1 cellular context compared by ENCODE assay signal in genomic region chr5:154776167-154776566, GRCh38.
A peak's percentile ranks its signal among the peaks of the same experiment; 100 is the strongest.
TF ChIP-seq lines count a peak whose summit lies in the region.

No MANE protein-coding gene starts in this region.

TF ChIP-seq in K562, 482 proteins besides CTCF, POLR2A, EP300 and RAD21 (continued from another document):
- TF ChIP-seq, protein P1, sequence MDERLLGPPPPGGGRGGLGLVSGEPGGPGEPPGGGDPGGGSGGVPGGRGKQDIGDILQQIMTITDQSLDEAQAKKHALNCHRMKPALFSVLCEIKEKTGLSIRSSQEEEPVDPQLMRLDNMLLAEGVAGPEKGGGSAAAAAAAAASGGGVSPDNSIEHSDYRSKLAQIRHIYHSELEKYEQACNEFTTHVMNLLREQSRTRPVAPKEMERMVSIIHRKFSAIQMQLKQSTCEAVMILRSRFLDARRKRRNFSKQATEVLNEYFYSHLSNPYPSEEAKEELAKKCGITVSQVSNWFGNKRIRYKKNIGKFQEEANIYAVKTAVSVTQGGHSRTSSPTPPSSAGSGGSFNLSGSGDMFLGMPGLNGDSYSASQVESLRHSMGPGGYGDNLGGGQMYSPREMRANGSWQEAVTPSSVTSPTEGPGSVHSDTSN (CRISPR knock-in tag; IDR thresholded peaks at IDR 0.05; ENCODE audit: low read depth) = no peak
- TF ChIP-seq, protein P1 (tag; conservative IDR thresholded peaks at IDR 0.05; ENCODE audit: low read depth) = peak; percentile 71
- TF ChIP-seq, protein P2, sequence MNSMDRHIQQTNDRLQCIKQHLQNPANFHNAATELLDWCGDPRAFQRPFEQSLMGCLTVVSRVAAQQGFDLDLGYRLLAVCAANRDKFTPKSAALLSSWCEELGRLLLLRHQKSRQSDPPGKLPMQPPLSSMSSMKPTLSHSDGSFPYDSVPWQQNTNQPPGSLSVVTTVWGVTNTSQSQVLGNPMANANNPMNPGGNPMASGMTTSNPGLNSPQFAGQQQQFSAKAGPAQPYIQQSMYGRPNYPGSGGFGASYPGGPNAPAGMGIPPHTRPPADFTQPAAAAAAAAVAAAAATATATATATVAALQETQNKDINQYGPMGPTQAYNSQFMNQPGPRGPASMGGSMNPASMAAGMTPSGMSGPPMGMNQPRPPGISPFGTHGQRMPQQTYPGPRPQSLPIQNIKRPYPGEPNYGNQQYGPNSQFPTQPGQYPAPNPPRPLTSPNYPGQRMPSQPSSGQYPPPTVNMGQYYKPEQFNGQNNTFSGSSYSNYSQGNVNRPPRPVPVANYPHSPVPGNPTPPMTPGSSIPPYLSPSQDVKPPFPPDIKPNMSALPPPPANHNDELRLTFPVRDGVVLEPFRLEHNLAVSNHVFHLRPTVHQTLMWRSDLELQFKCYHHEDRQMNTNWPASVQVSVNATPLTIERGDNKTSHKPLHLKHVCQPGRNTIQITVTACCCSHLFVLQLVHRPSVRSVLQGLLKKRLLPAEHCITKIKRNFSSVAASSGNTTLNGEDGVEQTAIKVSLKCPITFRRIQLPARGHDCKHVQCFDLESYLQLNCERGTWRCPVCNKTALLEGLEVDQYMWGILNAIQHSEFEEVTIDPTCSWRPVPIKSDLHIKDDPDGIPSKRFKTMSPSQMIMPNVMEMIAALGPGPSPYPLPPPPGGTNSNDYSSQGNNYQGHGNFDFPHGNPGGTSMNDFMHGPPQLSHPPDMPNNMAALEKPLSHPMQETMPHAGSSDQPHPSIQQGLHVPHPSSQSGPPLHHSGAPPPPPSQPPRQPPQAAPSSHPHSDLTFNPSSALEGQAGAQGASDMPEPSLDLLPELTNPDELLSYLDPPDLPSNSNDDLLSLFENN (IDR thresholded peaks at IDR 0.05; ENCODE audit: low read depth in 2 of 2, low read length in 2 of 2) = 0 out of 4 replicates have a peak, but pooled peaks of 1 of the 2 experiments have one; percentile 22
- TF ChIP-seq PKNOX1 (IDR thresholded peaks at IDR 0.05) (peak; percentile 87), MEIS2 (IDR thresholded peaks at IDR 0.05; ENCODE audit: partially characterized antibody) (peak; percentile 78), TFE3 (CRISPR knock-in tag; IDR thresholded peaks at IDR 0.05) (peak; percentile 27; the same call in 1 of the 2 replicates), FOXA3 (CRISPR knock-in tag; conservative IDR thresholded peaks at IDR 0.05 in 1 of 2, IDR thresholded peaks at IDR 0.05 in 1 of 2) (0 out of 4 replicates have a peak, but pooled peaks of 1 of the 2 experiments have one; percentile 6)
- TF ChIP-seq, protein P3, sequence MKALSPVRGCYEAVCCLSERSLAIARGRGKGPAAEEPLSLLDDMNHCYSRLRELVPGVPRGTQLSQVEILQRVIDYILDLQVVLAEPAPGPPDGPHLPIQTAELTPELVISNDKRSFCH (CRISPR knock-in tag; IDR thresholded peaks at IDR 0.05) = no peak
- TF ChIP-seq, protein P3 (tag; IDR thresholded peaks at IDR 0.05) = no peak
- TF ChIP-seq, protein P4, sequence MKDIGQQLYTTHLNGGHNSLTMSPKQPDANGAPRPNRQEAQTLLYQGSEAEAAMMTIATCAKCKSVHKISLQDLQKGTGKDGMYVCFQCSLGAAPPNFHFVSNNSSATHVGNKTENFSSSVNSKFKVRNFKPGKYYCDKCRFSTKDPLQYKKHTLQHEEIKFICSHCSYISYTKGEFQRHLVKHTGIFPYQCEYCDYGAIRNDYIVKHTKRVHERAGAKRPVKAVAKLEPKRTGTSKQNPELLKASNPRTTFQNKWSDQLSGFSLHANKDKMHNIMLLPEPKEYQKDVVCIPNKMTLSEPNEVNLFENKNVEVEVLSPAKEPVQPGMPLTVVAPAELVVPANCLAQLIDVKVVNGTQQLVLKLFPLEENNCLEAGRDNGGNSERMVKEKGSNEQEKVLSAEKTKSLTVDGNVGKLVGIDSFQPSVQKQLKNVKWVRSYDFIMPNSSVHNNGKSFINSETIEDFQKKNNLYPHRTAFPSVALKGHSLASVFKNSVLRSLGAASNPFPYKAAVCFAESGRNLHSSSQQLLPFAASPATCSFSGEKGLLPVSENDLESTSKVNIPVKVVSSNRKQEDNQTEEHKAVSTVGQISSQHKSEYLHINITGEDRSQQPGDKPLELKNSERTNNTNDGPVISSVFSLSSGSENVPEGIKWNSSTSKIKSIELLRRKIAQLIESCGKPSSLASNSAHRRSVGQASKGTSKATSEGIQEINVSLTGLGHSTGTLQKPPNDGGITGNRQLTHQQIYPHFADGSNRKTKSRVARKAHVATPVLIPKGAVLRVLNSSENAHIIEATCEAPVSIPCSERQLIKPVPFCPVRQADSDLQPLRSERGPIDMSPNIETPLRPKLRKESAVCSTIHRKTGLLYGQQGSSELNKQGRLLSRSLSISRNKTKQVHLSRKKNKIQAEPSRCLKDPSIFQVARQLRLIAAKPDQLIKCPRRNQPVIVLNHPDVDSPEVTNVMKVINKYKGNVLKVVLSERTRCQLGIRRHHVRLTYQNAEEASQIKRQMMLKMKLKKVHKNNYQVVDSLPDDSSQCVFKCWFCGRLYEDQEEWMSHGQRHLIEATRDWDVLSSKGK (CRISPR knock-in tag; IDR thresholded peaks at IDR 0.05) = no peak
